Comparison of ENCODE assay signal across 8 cellular contexts in genomic region chr2:63888490-63889402, GRCh38.
DNase-seq lines count a peak whose midpoint lies in the region; ATAC-seq lines count a peak whose summit lies in the region.

No MANE protein-coding gene starts in this region.

- ATAC-seq in GM18873 (IDR thresholded peaks at IDR 0.05; ENCODE audit: low FRiP score, unreplicated experiment) (peak; percentile 62), HG03457 (IDR thresholded peaks at IDR 0.05; ENCODE audit: unreplicated experiment) (peak; percentile 72), GM21447 (IDR thresholded peaks at IDR 0.05; ENCODE audit: unreplicated experiment) (no peak)

- DNase-seq in COLO668 (lab: John Stamatoyannopoulos, UW; ENCODE audit: unreplicated experiment) (peak; percentile 52), OCI-M1 (lab: John Stamatoyannopoulos, UW) (peak; percentile 62), glomerular visceral epithelial cell (ENCODE audit: extremely low spot score) (peak; percentile 57), retina (peak; percentile 53)
- DNase-seq in activated T-helper 9 cell treated with anti-CD3 and anti-CD28 coated beads, Interleukin-2, amount 50 U/mL, for 16 hours (ENCODE audit: low read depth): peak; percentile 3

Comparison
In these comparisons a context has a peak if more than half of its experiments do, and no peak if none do; other contexts are left out.
1. DNase-seq: peak in every context shown above with its lines; median percentile 62 in OCI-M1; 57 in glomerular visceral epithelial cell; 53 in retina; 52 in COLO668; 3 in activated T-helper 9 cell treated with anti-CD3 and anti-CD28 coated beads, Interleukin-2, amount 50 U/mL, for 16 hours.